Comparison of ENCODE assay signal across 1 cellular context in genomic region chr11:65941720-65942310, GRCh38.
TF ChIP-seq lines count a peak whose summit lies in the region.

No MANE protein-coding gene starts in this region.

TF ChIP-seq in SK-N-SH treated with all-trans-retinoic acid at 6 μM for 48 hours, 23 proteins besides CTCF, POLR2A, EP300 and RAD21 (continued from another document):
- TF ChIP-seq TSHZ2 (CRISPR knock-in tag; IDR thresholded peaks at IDR 0.05) (no peak), RARB (CRISPR knock-in tag; IDR thresholded peaks at IDR 0.05) (no peak), ZFP3 (CRISPR knock-in tag; IDR thresholded peaks at IDR 0.05) (no peak), SNAI2 (CRISPR knock-in tag; IDR thresholded peaks at IDR 0.05) (no peak), ARNTL (CRISPR knock-in tag; IDR thresholded peaks at IDR 0.05; ENCODE audit: borderline replicate concordance, low read depth) (no peak), CSDC2 (CRISPR knock-in tag; IDR thresholded peaks at IDR 0.05) (no peak), ZNF70 (CRISPR knock-in tag; IDR thresholded peaks at IDR 0.05) (no peak), ZFP30 (CRISPR knock-in tag; IDR thresholded peaks at IDR 0.05) (no peak)
